Comparison of ENCODE assay signal across 10 cellular contexts in the genomic region with DNA sequence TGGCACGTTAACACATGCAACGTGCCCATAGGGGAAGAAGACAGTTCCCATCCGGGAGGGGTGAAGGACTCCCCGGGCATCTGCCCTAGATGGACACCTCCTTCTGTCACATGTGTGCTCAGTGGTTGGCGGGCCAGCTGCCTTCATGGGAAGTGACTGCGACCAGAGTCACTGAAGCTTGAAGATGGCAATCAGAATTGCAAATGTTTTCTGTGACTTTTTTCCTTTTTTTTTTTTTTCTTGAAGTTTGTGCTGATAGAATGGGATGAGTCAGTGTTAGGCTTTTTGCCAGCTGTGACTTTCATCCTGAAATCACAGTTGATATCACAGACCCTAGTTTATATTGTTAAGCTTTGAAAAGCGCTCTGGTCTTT.
DNase-seq lines count a peak whose midpoint lies in the region; ATAC-seq, FAIRE-seq and TF ChIP-seq lines count a peak whose summit lies in the region.
"Had no signal": no experiment of that assay in that cellular context is flagged by ENCODE, and none has a peak within 500 bp of the region (broad histone marks: within the 10 kb centered on the region; RNA-seq: fewer than 3 reads in every experiment).

No MANE protein-coding gene starts in this region.

- WGBS in right lobe of liver (ENCODE audit: insufficient coverage, low coverage, low lambda C conversion rate, missing lambda C conversion rate) = 58% methylated on average over 4 of the region's 7 CpGs
- WGBS in HepG2 (ENCODE audit: low lambda C conversion rate) = 95% methylated on average over 3 of the region's 7 CpGs

- no peak for TF ChIP-seq RAD21 in HepG2 (CRISPR knock-in tag; IDR thresholded peaks at IDR 0.05)

- H3K27ac Mint-ChIP-seq in mesothelial cell of epicardium = no peak overlapping the region

- CTCF ChIA-PET in HepG2 (lab: Yijun Ruan, JAX; ENCODE audit: low intra/inter-chr PET ratio, low total read pairs) = no interaction called here

- H3K4me3 Mint-ChIP-seq in mesothelial cell of epicardium = no peak overlapping the region
- H3K4me3 Mint-ChIP-seq: central memory CD8-positive, alpha-beta T cell had no signal

- H3K27me3 Mint-ChIP-seq in mesothelial cell of epicardium (ENCODE audit: low read depth) = no peaks in the 10 kb centered on the region
- H3K27me3 Mint-ChIP-seq: central memory CD8-positive, alpha-beta T cell had no signal

- H3K36me3 ChIP-seq in right lobe of liver (peaks cover 0 to 49% (median 25%) of the 10 kb centered on the region in 4 donors), HepG2 (replicated peaks in 1 of 2; ENCODE audit: control insufficient read depth in 1 of 2, insufficient read depth in 2 of 2, low read length in 2 of 2) (peaks cover 31 to 75% of the 10 kb centered on the region in 2 experiments), colonic mucosa (no peaks in the 10 kb centered on the region), vagina (peaks cover 0 to 27% of the 10 kb centered on the region in 2 donors)

- H3K27ac ChIP-seq in right lobe of liver = no peak overlapping the region
- H3K27ac ChIP-seq in HepG2 (ENCODE audit: extremely low read length, insufficient read depth, low read length) = no peak overlapping the region
- H3K27ac ChIP-seq in colonic mucosa = no peak overlapping the region
- H3K27ac ChIP-seq in vagina = no peak overlapping the region
- H3K27ac ChIP-seq: C4-2B had no signal

- H3K27me3 ChIP-seq in right lobe of liver (no peaks in the 10 kb centered on the region), HepG2 (ENCODE audit: control insufficient read depth in 1 of 2, insufficient read depth in 2 of 2, low read length in 2 of 2) (no peaks in the 10 kb centered on the region), colonic mucosa (no peaks in the 10 kb centered on the region), vagina (no peaks in the 10 kb centered on the region)

- TF ChIP-seq CTCF in right lobe of liver (IDR thresholded peaks at IDR 0.05) (no peak), HepG2 (CRISPR knock-in tag; IDR thresholded peaks at IDR 0.05) (no peak), fibroblast of pulmonary artery (IDR thresholded peaks at IDR 0.05; ENCODE audit: low read length, missing control alignments) (no peak), colonic mucosa (IDR thresholded peaks at IDR 0.05) (no peak), vagina (IDR thresholded peaks at IDR 0.05) (no peak), mesothelial cell of epicardium (IDR thresholded peaks at IDR 0.05; ENCODE audit: unreplicated experiment) (no peak)

- H3K79me2 ChIP-seq in HepG2 (ENCODE audit: insufficient read depth, low read length) = no peaks in the 10 kb centered on the region

- in situ Hi-C loops in HepG2 (cut with HindIII; ENCODE audit: extremely low pct_ligation_motif_present, low pct_unique_long_range_greater_than_20kb) = no loop called here

- TF ChIP-seq EP300 in HepG2 (IDR thresholded peaks at IDR 0.05; ENCODE audit: low read depth in 2 of 2, low read length in 2 of 2) (no peak), HepG2 (CRISPR knock-in tag; IDR thresholded peaks at IDR 0.05; ENCODE audit: borderline replicate concordance) (no peak)

- peaks cover 26% of the 10 kb centered on the region for H3K36me3 Mint-ChIP-seq in mesothelial cell of epicardium

- POLR2A ChIA-PET in HepG2 (lab: Yijun Ruan, JAX) = no interaction called here

- H4K20me1 ChIP-seq in HepG2 (ENCODE audit: insufficient read depth, low read length) = no peaks in the 10 kb centered on the region

- H3K9ac ChIP-seq in HepG2 (ENCODE audit: insufficient read depth, low read depth, low read length) (no peak overlapping the region), colonic mucosa (ENCODE audit: low read depth in 2 of 2, low read length in 2 of 2) (no peak overlapping the region)

- no peaks in the 10 kb centered on the region for H3K4me1 ChIP-seq in right lobe of liver
- H3K4me1 ChIP-seq in HepG2 (ENCODE audit: insufficient read depth, low read length) = no peaks in the 10 kb centered on the region
- no peaks in the 10 kb centered on the region for H3K4me1 ChIP-seq in colonic mucosa
- H3K4me1 ChIP-seq in vagina = no peaks in the 10 kb centered on the region

- H3K9me3 ChIP-seq in right lobe of liver (no peaks in the 10 kb centered on the region), HepG2 (ENCODE audit: low read length) (no peaks in the 10 kb centered on the region), colonic mucosa (no peaks in the 10 kb centered on the region), vagina (no peaks in the 10 kb centered on the region)

- BruUV-seq in HepG2 (replicated peaks; lab: Mats Ljungman, UMichigan) = no TSS peak

- TF ChIP-seq POLR2A in right lobe of liver (IDR thresholded peaks at IDR 0.05) (no peak), HepG2 (IDR thresholded peaks at IDR 0.05; ENCODE audit: insufficient read depth in 1 of 2, low read depth in 2 of 2, low read length in 2 of 2) (no peak), vagina (IDR thresholded peaks at IDR 0.05) (no peak)

- H3K9me3 Mint-ChIP-seq in mesothelial cell of epicardium = no peaks in the 10 kb centered on the region
- H3K9me3 Mint-ChIP-seq: central memory CD8-positive, alpha-beta T cell had no signal

- no peak overlapping the region for H3K4me2 ChIP-seq in HepG2 (ENCODE audit: low read depth, low read length)

- H2AFZ ChIP-seq in HepG2 (ENCODE audit: low read length) = no peak overlapping the region

- intact Hi-C loops in right lobe of liver (cut with DNase I) = no loop called here
- intact Hi-C loops in HepG2 (cut with micrococcal nuclease; ENCODE audit: unreplicated experiment) = no loop called here
- intact Hi-C loops in colonic mucosa (cut with DNase I) = no loop called here
- intact Hi-C loops in vagina (cut with DNase I) = no loop called here

- DNase-seq in right lobe of liver = no peak
- no peak for DNase-seq in HepG2 (ENCODE audit: low spot score)
- DNase-seq in HS-5 (ENCODE audit: low read depth) = peak; percentile 4
- peak; percentile 60 for DNase-seq in fibroblast of pulmonary artery (ENCODE audit: low read depth)
- DNase-seq in colonic mucosa = no peak
- DNase-seq in vagina (ENCODE audit: extremely low spot score in 2 of 2) = no peak
- no peak for DNase-seq in mesothelial cell of epicardium (ENCODE audit: low spot score in 2 of 2, unreplicated experiment in 2 of 2)

- H3K4me1 Mint-ChIP-seq in mesothelial cell of epicardium = no peaks in the 10 kb centered on the region
- H3K4me1 Mint-ChIP-seq: central memory CD8-positive, alpha-beta T cell had no signal

- no peak for FAIRE-seq in HepG2 (lab: Jason Lieb, UNC)

- no peak overlapping the region for H3K4me3 ChIP-seq in right lobe of liver
- H3K4me3 ChIP-seq in HepG2 (replicated peaks in 1 of 3; ENCODE audit: insufficient read depth in 1 of 3, low read depth in 2 of 3, low read length in 3 of 3) = no peak overlapping the region
- no peak overlapping the region for H3K4me3 ChIP-seq in fibroblast of pulmonary artery (replicated peaks; ENCODE audit: low read depth, low read length)
- H3K4me3 ChIP-seq in colonic mucosa = no peak overlapping the region
- no peak overlapping the region for H3K4me3 ChIP-seq in vagina

- ATAC-seq in right lobe of liver = peak in 3 of 4 donors; percentile 33 to 78 (median 70)
- ATAC-seq in HepG2 = no peak
- ATAC-seq in HG03097 (IDR thresholded peaks at IDR 0.05; ENCODE audit: low FRiP score, unreplicated experiment) = no peak

TF ChIP-seq in HepG2, 621 proteins besides CTCF, POLR2A, EP300 and RAD21:
- no peak for TF ChIP-seq ZNF44 (CRISPR knock-in tag; IDR thresholded peaks at IDR 0.05)
- TF ChIP-seq, protein P1, sequence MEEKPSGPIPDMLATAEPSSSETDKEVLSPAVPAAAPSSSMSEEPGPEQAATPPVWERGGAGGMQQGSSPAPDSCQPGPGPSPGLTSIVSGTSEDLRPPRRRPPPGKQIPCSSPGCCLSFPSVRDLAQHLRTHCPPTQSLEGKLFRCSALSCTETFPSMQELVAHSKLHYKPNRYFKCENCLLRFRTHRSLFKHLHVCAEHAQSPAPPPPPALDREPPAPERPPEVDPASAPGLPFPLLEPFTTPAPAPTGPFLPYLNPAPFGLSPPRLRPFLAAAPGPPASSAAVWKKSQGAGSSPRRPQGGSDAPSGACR (CRISPR knock-in tag; IDR thresholded peaks at IDR 0.05) = no peak
- no peak for TF ChIP-seq RFX3 (CRISPR knock-in tag; IDR thresholded peaks at IDR 0.05)

Comparison
In these comparisons a context has a peak if more than half of its experiments do, and no peak if none do; other contexts are left out.
1. ATAC-seq: peak in right lobe of liver (3 of 4); none in HepG2 (single experiment) and HG03097 (single experiment).
2. DNase-seq: peak in HS-5 (single experiment) and fibroblast of pulmonary artery (single experiment); none in right lobe of liver (0 of 3), HepG2 (single experiment), colonic mucosa (single experiment), vagina (0 of 2) and mesothelial cell of epicardium (0 of 2).